In genomic region chr12:45674583-45674982, GRCh38 we compare ENCODE assay signal across 9 cellular contexts. TPM values are rescaled to one million over a fixed set of nuclear protein-coding genes. Genes with fewer than 3 reads are reported as not detected.
DNase-seq lines count a peak whose midpoint lies in the region; ATAC-seq, FAIRE-seq and TF ChIP-seq lines count a peak whose summit lies in the region.
"Had no signal": no experiment of that assay in that cellular context is flagged by ENCODE, and none has a peak within 500 bp of the region (broad histone marks: within the 10 kb centered on the region; RNA-seq: fewer than 3 reads in every experiment).

No MANE protein-coding gene starts in this region.

- 0% methylated on average over 1 of the region's 5 CpGs for WGBS in mesenchymal stem cell

- no peak overlapping the region for H2BK5ac ChIP-seq in mesenchymal stem cell (ENCODE audit: low read depth, low read length, poor library complexity, severe bottlenecking)

- no peak overlapping the region for H3K23ac ChIP-seq in mesenchymal stem cell (ENCODE audit: low read length in 2 of 2)

- no peaks in the 10 kb centered on the region for H3K27me3 Mint-ChIP-seq in glutamatergic neuron (ENCODE audit: unreplicated experiment)

- H3K36me3 ChIP-seq in KOPT-K1 (ENCODE audit: insufficient read depth, low read length) (no peaks in the 10 kb centered on the region), bronchial epithelial cell (ENCODE audit: control insufficient read depth, insufficient read depth, low read length) (no peaks in the 10 kb centered on the region), mesenchymal stem cell (ENCODE audit: control insufficient read depth in 1 of 2, insufficient read depth in 2 of 2, low read depth in 1 of 2, low read length in 2 of 2) (no peaks in the 10 kb centered on the region)

- H3K9me3 Mint-ChIP-seq in glutamatergic neuron (ENCODE audit: unreplicated experiment), result no peaks in the 10 kb centered on the region
- H3K9me3 Mint-ChIP-seq: activated T-cell treated with anti-CD3 and anti-CD28 coated beads, Interleukin-2, amount 50 U/mL, for 4 hours had no signal

- no peak for TF ChIP-seq CTCF in bronchial epithelial cell (IDR thresholded peaks at IDR 0.05; ENCODE audit: insufficient read depth, low read length, severe bottlenecking)
- no peak for TF ChIP-seq CTCF in glutamatergic neuron (IDR thresholded peaks at IDR 0.05; ENCODE audit: partially characterized antibody, unreplicated experiment)

- no peaks in the 10 kb centered on the region for H3K4me1 Mint-ChIP-seq in glutamatergic neuron (ENCODE audit: low read depth, unreplicated experiment)

- no peak overlapping the region for H2AFZ ChIP-seq in mesenchymal stem cell (ENCODE audit: low read depth, low read length)

- H3K4me1 ChIP-seq in mesenchymal stem cell (ENCODE audit: control insufficient read depth, insufficient read depth, low read depth, low read length), result peaks cover 2% of the 10 kb centered on the region

- H3K14ac ChIP-seq in mesenchymal stem cell (ENCODE audit: low read length in 2 of 2), result no peak overlapping the region

- FAIRE-seq in bronchial epithelial cell (lab: Jason Lieb, UNC), result no peak

- H3K27ac ChIP-seq in KOPT-K1 (ENCODE audit: low read depth, low read length, poor library complexity, severe bottlenecking) (peak overlapping the region; percentile 7), mesenchymal stem cell (ENCODE audit: low read length, poor library complexity, severe bottlenecking) (no peak overlapping the region)

- H3K4me2 ChIP-seq in mesenchymal stem cell (ENCODE audit: low read length, poor library complexity, severe bottlenecking), result no peak overlapping the region

- no peak overlapping the region for H2BK12ac ChIP-seq in mesenchymal stem cell (ENCODE audit: low read length in 2 of 2)

- DNase-seq in AG20443 (ENCODE audit: low spot score) (peak; percentile 54), bronchial epithelial cell (ENCODE audit: low read depth) (peak; percentile 92), mesenchymal stem cell (peak; percentile 93), glutamatergic neuron (no peak)
- DNase-seq: activated T-cell treated with anti-CD3 and anti-CD28 coated beads, Interleukin-2, amount 50 U/mL, for 4 hours had no signal

- no peak overlapping the region for H3K4me3 ChIP-seq in bronchial epithelial cell (ENCODE audit: low read depth, low read length)
- H3K4me3 ChIP-seq in mesenchymal stem cell (ENCODE audit: insufficient read depth in 1 of 2, low read depth in 1 of 2, low read length in 2 of 2), result no peak overlapping the region

- ATAC-seq in HG02840 (IDR thresholded peaks at IDR 0.05; ENCODE audit: low FRiP score, unreplicated experiment) (no peak), HG03378 (IDR thresholded peaks at IDR 0.05; ENCODE audit: unreplicated experiment) (no peak), GM19452 (IDR thresholded peaks at IDR 0.05; ENCODE audit: unreplicated experiment) (no peak)
- ATAC-seq: activated T-cell treated with anti-CD3 and anti-CD28 coated beads, Interleukin-2, amount 50 U/mL, for 4 hours had no signal

- no peaks in the 10 kb centered on the region for H3K36me3 Mint-ChIP-seq in glutamatergic neuron (ENCODE audit: unreplicated experiment)

- H3K4ac ChIP-seq in mesenchymal stem cell (ENCODE audit: low read depth in 1 of 2, low read length in 2 of 2), result no peak overlapping the region

- H4K8ac ChIP-seq in mesenchymal stem cell (ENCODE audit: low read length), result no peak overlapping the region

- H4K91ac ChIP-seq in mesenchymal stem cell (ENCODE audit: low read length), result no peak overlapping the region

- H2BK120ac ChIP-seq in mesenchymal stem cell (ENCODE audit: low read depth, low read length), result no peak overlapping the region

- no peak overlapping the region for H2AK5ac ChIP-seq in mesenchymal stem cell (ENCODE audit: low read length, severe bottlenecking)

- no peak overlapping the region for H3K18ac ChIP-seq in mesenchymal stem cell (ENCODE audit: low read depth in 1 of 2, low read length in 2 of 2)

- H3K27me3 ChIP-seq in bronchial epithelial cell (ENCODE audit: control insufficient read depth, insufficient read depth, low read length) (no peaks in the 10 kb centered on the region), mesenchymal stem cell (ENCODE audit: control insufficient read depth in 1 of 2, insufficient read depth in 1 of 2, low read length in 2 of 2) (no peaks in the 10 kb centered on the region)

- H3K79me1 ChIP-seq in mesenchymal stem cell (replicated peaks; ENCODE audit: low read length, poor library complexity, severe bottlenecking), result no peaks in the 10 kb centered on the region

- H3K4me3 Mint-ChIP-seq in glutamatergic neuron (ENCODE audit: unreplicated experiment), result no peak overlapping the region
- H3K4me3 Mint-ChIP-seq: activated T-cell treated with anti-CD3 and anti-CD28 coated beads, Interleukin-2, amount 50 U/mL, for 4 hours had no signal

- no peak overlapping the region for H3K9ac ChIP-seq in mesenchymal stem cell (ENCODE audit: low read length)

- H2BK15ac ChIP-seq in mesenchymal stem cell (ENCODE audit: low read depth, poor library complexity, severe bottlenecking), result no peak overlapping the region

- H3K9me3 ChIP-seq in KOPT-K1 (ENCODE audit: insufficient read depth, low read length, poor library complexity, severe bottlenecking), result no peaks in the 10 kb centered on the region
- no peaks in the 10 kb centered on the region for H3K9me3 ChIP-seq in mesenchymal stem cell (ENCODE audit: control insufficient read depth, low read length)

- no peak overlapping the region for H3K27ac Mint-ChIP-seq in glutamatergic neuron (ENCODE audit: unreplicated experiment)

RNA-seq across cellular contexts. Expression of gene ARID2, which starts 54.9 kb away (rescaled TPM):
- total RNA-seq in bronchial epithelial cell (14.2 TPM in 2 replicates), glutamatergic neuron (ENCODE audit: unreplicated experiment) (45.5 TPM)
- polyA plus RNA-seq in mesenchymal stem cell (2013, experiment 1 of 2), result 7.0 TPM
- polyA plus RNA-seq in mesenchymal stem cell (2013, experiment 2 of 2), result 6.9 TPM
